In genomic region chr2:199428291-199428690, GRCh38 we compare ENCODE assay signal across 9 cellular contexts.
"Had no signal": no experiment of that assay in that cellular context is flagged by ENCODE, and none has a peak within 500 bp of the region (broad histone marks: within the 10 kb centered on the region; RNA-seq: fewer than 3 reads in every experiment).

No MANE protein-coding gene starts in this region.

- H3K4me1 ChIP-seq: HAP-1 had no signal

- H3K27ac Mint-ChIP-seq: HFFc6 had no signal

- H3K9me3 ChIP-seq: HAP-1 had no signal

- ATAC-seq: HCT116, K562 had no signal

- DNase-seq: GM23248, GOT3, H7, HFFc6, IMR-90 had no signal

- H2AFZ ChIP-seq: GM23248 had no signal

- H3K9ac ChIP-seq: GM23248 had no signal

- H3K4me3 Mint-ChIP-seq: HFFc6 had no signal

- H3K9me3 Mint-ChIP-seq: HFFc6 had no signal

- H3K4me3 ChIP-seq: GM23248, HAP-1, K562 had no signal

- H3K27ac ChIP-seq: GM23248, HL-60 had no signal

- FAIRE-seq: K562 had no signal
